14 cellular contexts compared by ENCODE assay signal in the genomic region with DNA sequence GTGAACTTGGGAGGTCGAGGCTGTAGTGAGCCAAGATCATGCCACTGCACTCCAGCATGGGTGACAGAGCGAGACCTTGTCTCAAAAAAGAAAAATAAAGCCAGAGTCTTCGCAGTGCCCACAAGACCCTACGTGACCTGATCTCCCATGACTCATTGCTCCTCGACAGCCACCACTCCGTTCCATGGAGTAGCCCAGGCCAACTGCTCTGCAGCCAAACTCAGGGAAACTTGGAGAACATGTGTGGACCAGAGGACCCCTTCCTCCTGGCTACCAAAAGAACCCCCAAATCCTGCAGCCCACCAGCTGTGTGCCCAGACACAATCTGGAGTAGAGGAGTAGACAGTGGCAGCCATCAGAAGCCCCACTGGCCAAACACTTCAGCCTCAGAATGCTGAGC. TPM values are rescaled to one million over a fixed set of nuclear protein-coding genes. Genes with fewer than 3 reads are reported as not detected.
DNase-seq lines count a peak whose midpoint lies in the region; ATAC-seq and TF ChIP-seq lines count a peak whose summit lies in the region.
"Had no signal": no experiment of that assay in that cellular context is flagged by ENCODE, and none has a peak within 500 bp of the region (broad histone marks: within the 10 kb centered on the region; RNA-seq: fewer than 3 reads in every experiment).

No MANE protein-coding gene starts in this region.

- intact Hi-C loops in CD14-positive monocyte (cut with micrococcal nuclease) = no loop called here

- CTCF ChIA-PET in T-cell (lab: Charles Lee) = interaction anchor here (0.6 to 3.7 kb wide), 2 partner anchors 31 to 44 kb away, joined by 3 to 19 read pairs; no protein-coding TSS in a partner anchor

- H3K4me3 Mint-ChIP-seq in T-helper 1 cell treated with Interleukin-12 subunit alpha and Interleukin-12 subunit beta and Interleukin-4 antibody, amounts not matched to agents 30 μg/mL and 1 μg/mL, for 36 hours = no peak overlapping the region
- H3K4me3 Mint-ChIP-seq in CD14-positive monocyte = no peak overlapping the region
- H3K4me3 Mint-ChIP-seq in T-cell = peak overlapping the region in 1 of 3 donors; percentile 32
- H3K4me3 Mint-ChIP-seq: IgD-negative memory B cell had no signal

- DNase-seq in T-helper 1 cell (no peak), CD14-positive monocyte (ENCODE audit: low spot score) (no peak), T-cell (no peak), islet precursor cell (peak; percentile 22), NCI-H2171 (lab: John Stamatoyannopoulos, UW) (no peak), SIG-M5 treated with dmso at 0.1 percent for 504 hours (lab: John Stamatoyannopoulos, UW; ENCODE audit: unreplicated experiment) (no peak), GDM1 (lab: John Stamatoyannopoulos, UW) (no peak)
- DNase-seq: Calu3, DMS79, NCI-H1436 treated with DMSO at 0.1 percent for 48 hours, NCI-H226, NCI-H526 had no signal

- TF ChIP-seq CTCF in CD14-positive monocyte (IDR thresholded peaks at IDR 0.05) = no peak

- H3K27ac Mint-ChIP-seq in T-helper 1 cell treated with Interleukin-12 subunit alpha and Interleukin-12 subunit beta and Interleukin-4 antibody, amounts not matched to agents 30 μg/mL and 1 μg/mL, for 36 hours = peak overlapping the region; percentile 71
- H3K27ac Mint-ChIP-seq in CD14-positive monocyte (peak overlapping the region in 4 of 7 donors; percentile 9 to 97 (median 86)), T-cell (peak overlapping the region; percentile 50 to 96)
- H3K27ac Mint-ChIP-seq: IgD-negative memory B cell had no signal

- peaks cover 47% of the 10 kb centered on the region for H3K4me1 Mint-ChIP-seq in T-helper 1 cell treated with Interleukin-12 subunit alpha and Interleukin-12 subunit beta and Interleukin-4 antibody, amounts not matched to agents 30 μg/mL and 1 μg/mL, for 36 hours (ENCODE audit: low read depth)
- H3K4me1 Mint-ChIP-seq in CD14-positive monocyte (peaks cover 43% of the 10 kb centered on the region), T-cell (peaks cover 50 to 75% (median 75%) of the 10 kb centered on the region in 3 donors)

- H3K9me3 Mint-ChIP-seq in T-helper 1 cell treated with Interleukin-12 subunit alpha and Interleukin-12 subunit beta and Interleukin-4 antibody, amounts not matched to agents 30 μg/mL and 1 μg/mL, for 36 hours = peaks cover 9% of the 10 kb centered on the region
- H3K9me3 Mint-ChIP-seq in CD14-positive monocyte = peaks cover 9 to 32% (median 15%) of the 10 kb centered on the region in 7 donors
- H3K9me3 Mint-ChIP-seq in T-cell = no peaks in the 10 kb centered on the region

- no peak for ATAC-seq in T-cell (replicated peaks in 1 of 4)

- POLR2A ChIA-PET in T-cell (lab: Charles Lee) = interaction anchor here in 1 of 2 donors (0.7 kb wide), 1 partner anchor 87 kb away, joined by 4 read pairs; no protein-coding TSS in a partner anchor

- no peaks in the 10 kb centered on the region for H3K27me3 Mint-ChIP-seq in T-helper 1 cell treated with Interleukin-12 subunit alpha and Interleukin-12 subunit beta and Interleukin-4 antibody, amounts not matched to agents 30 μg/mL and 1 μg/mL, for 36 hours (ENCODE audit: low read depth)
- H3K27me3 Mint-ChIP-seq in CD14-positive monocyte (ENCODE audit: low read depth in 3 of 3) = peaks cover 9 to 12% (median 11%) of the 10 kb centered on the region in 3 donors
- H3K27me3 Mint-ChIP-seq in T-cell = no peaks in the 10 kb centered on the region

- H3K36me3 Mint-ChIP-seq in T-helper 1 cell treated with Interleukin-12 subunit alpha and Interleukin-12 subunit beta and Interleukin-4 antibody, amounts not matched to agents 30 μg/mL and 1 μg/mL, for 36 hours (ENCODE audit: low read depth) = peaks cover 7% of the 10 kb centered on the region
- H3K36me3 Mint-ChIP-seq in CD14-positive monocyte (peaks cover 0 to 2% of the 10 kb centered on the region in 2 donors), T-cell (no peaks in the 10 kb centered on the region)

RNA-seq across cellular contexts. Expression of a gene that starts 32.1 kb away (rescaled TPM):
- 10 to 100 TPM; 61.9 to 64.0 TPM for polyA plus RNA-seq in CD14-positive monocyte
- total RNA-seq in T-cell = 100 to 1,000 TPM; 435 to 627 (median 489) TPM
